In genomic region chr5:138912093-138912492, GRCh38 we compare ENCODE assay signal across 22 cellular contexts. TPM values are rescaled to one million over a fixed set of nuclear protein-coding genes. Genes with fewer than 3 reads are reported as not detected.
DNase-seq lines count a peak whose midpoint lies in the region; TF ChIP-seq lines count a peak whose summit lies in the region.
"Had no signal": no experiment of that assay in that cellular context is flagged by ENCODE, and none has a peak within 500 bp of the region (broad histone marks: within the 10 kb centered on the region; RNA-seq: fewer than 3 reads in every experiment).

No MANE protein-coding gene starts in this region.

- in situ Hi-C loops in KBM-7 (cut with MboI; ENCODE audit: low pct_unique_long_range_greater_than_20kb, low sequenced_read_pairs): no loop called here

- H2AFZ ChIP-seq in H9 (ENCODE audit: low read length) (no peak overlapping the region), smooth muscle cell (ENCODE audit: low read depth) (no peak overlapping the region)
- H2AFZ ChIP-seq: GM23338 had no signal

- H3K14ac ChIP-seq in H9 (ENCODE audit: insufficient read depth, low read length): no peak overlapping the region

- peaks cover 0 to 7% of the 10 kb centered on the region in 2 experiments; a peak in 1 of 4 replicates for H3K4me1 Mint-ChIP-seq in H9
- no peaks in the 10 kb centered on the region for H3K4me1 Mint-ChIP-seq in brain
- peaks cover 9% of the 10 kb centered on the region for H3K4me1 Mint-ChIP-seq in mesothelial cell of epicardium

- H2AK5ac ChIP-seq in H9 (ENCODE audit: insufficient read length, low read length): no peak overlapping the region

- no peak overlapping the region for H2BK5ac ChIP-seq in H9 (ENCODE audit: insufficient read length, low read length)

- peaks cover 6 to 58% (median 52%) of the 10 kb centered on the region in 3 experiments; a peak in 6 of 7 replicates for H3K36me3 Mint-ChIP-seq in H9 (ENCODE audit: insufficient read depth in 1 of 3, low read depth in 3 of 3)
- peaks cover 80% of the 10 kb centered on the region for H3K36me3 Mint-ChIP-seq in brain
- H3K36me3 Mint-ChIP-seq in mesothelial cell of epicardium: peaks cover 35% of the 10 kb centered on the region

- H3K4me3 Mint-ChIP-seq in H9: no peak overlapping the region
- H3K4me3 Mint-ChIP-seq in brain: no peak overlapping the region
- H3K4me3 Mint-ChIP-seq in mesothelial cell of epicardium: no peak overlapping the region
- H3K4me3 Mint-ChIP-seq: GM23338 had no signal

- H3K23ac ChIP-seq in H9 (ENCODE audit: insufficient read length, low read depth, low read length): no peak overlapping the region

- H2BK120ac ChIP-seq in H9 (ENCODE audit: low read depth, low read length, poor library complexity, severe bottlenecking): no peak overlapping the region

- no peak for TF ChIP-seq CTCF in H9 (conservative IDR thresholded peaks at IDR 0.05)
- no peak for TF ChIP-seq CTCF in brain (conservative IDR thresholded peaks at IDR 0.05)
- no peak for TF ChIP-seq CTCF in mesothelial cell of epicardium (IDR thresholded peaks at IDR 0.05; ENCODE audit: unreplicated experiment)
- no peak for TF ChIP-seq CTCF in smooth muscle cell (IDR thresholded peaks at IDR 0.05; ENCODE audit: borderline replicate concordance, insufficient read depth, poor library complexity, severe bottlenecking)
- TF ChIP-seq CTCF in GM10248 (IDR thresholded peaks at IDR 0.05; ENCODE audit: control extremely low read depth, extremely low read depth, low read depth, missing control alignments): no peak

- H3T11ph ChIP-seq in H9 (ENCODE audit: low read length): no peak overlapping the region

- no peaks in the 10 kb centered on the region for H4K20me1 ChIP-seq in H9 (ENCODE audit: control insufficient read depth, insufficient read depth, insufficient read length)
- H4K20me1 ChIP-seq in smooth muscle cell (ENCODE audit: low read depth): peaks cover 73% of the 10 kb centered on the region

- H3K4me1 ChIP-seq in H9 (ENCODE audit: insufficient read depth, low read length): no peaks in the 10 kb centered on the region
- H3K4me1 ChIP-seq in smooth muscle cell (ENCODE audit: low read depth): peaks cover 5% of the 10 kb centered on the region
- H3K4me1 ChIP-seq: HAP-1 had no signal

- H3K27ac Mint-ChIP-seq in H9 (peak overlapping the region in 2 of 3 experiments; percentile 0 to 70; a peak in 4 of 7 replicates), brain (peak overlapping the region in 4 of 5 experiments; percentile 0 to 3 (median 2)), mesothelial cell of epicardium (peak overlapping the region; percentile 20)
- H3K27ac Mint-ChIP-seq: GM23338 had no signal

- no peak overlapping the region for H3K4ac ChIP-seq in H9 (ENCODE audit: low read depth, low read length)

- DNase-seq in H9 (no peak), mesothelial cell of epicardium (ENCODE audit: low spot score in 2 of 2, unreplicated experiment in 2 of 2) (no peak), smooth muscle cell (lab: John Stamatoyannopoulos, UW; ENCODE audit: unreplicated experiment) (no peak), KBM-7 (no peak), HuH-7.5 (ENCODE audit: low spot score) (no peak), GM10248 (ENCODE audit: extremely low spot score) (no peak)
- DNase-seq: MV-4-11, NCI-H1105, NCI-H1436 treated with DMSO at 0.1 percent for 48 hours, NCI-H187 treated with DMSO at 0.1 percent for 48 hours, NCI-H2107, NCI-H446, NCI-H774, SIG-M5 had no signal

- POLR2A ChIA-PET in GM10248 (lab: Yijun Ruan, JAX): no interaction called here

- no peak overlapping the region for H4K91ac ChIP-seq in H9 (ENCODE audit: insufficient read length, low read depth, low read length)

- peaks cover 6% of the 10 kb centered on the region for H3F3A ChIP-seq in smooth muscle cell (ENCODE audit: low read depth)

- no peaks in the 10 kb centered on the region for H3K79me2 ChIP-seq in H9 (ENCODE audit: insufficient read depth, low read length)
- H3K79me2 ChIP-seq in smooth muscle cell (ENCODE audit: low read depth): peaks cover 49% of the 10 kb centered on the region

- no peak overlapping the region for H3K4me3 ChIP-seq in smooth muscle cell
- H3K4me3 ChIP-seq: GM23338, HAP-1, SK-N-MC had no signal

- no peaks in the 10 kb centered on the region for H3K23me2 ChIP-seq in H9 (ENCODE audit: insufficient read length, low read depth, low read length, poor library complexity, severe bottlenecking)

- peaks cover 8% of the 10 kb centered on the region for H3K79me1 ChIP-seq in H9 (ENCODE audit: insufficient read depth, low read depth, low read length, poor library complexity, severe bottlenecking)

- no peak overlapping the region for H2BK15ac ChIP-seq in H9 (ENCODE audit: low read depth, low read length)

- no peak overlapping the region for H4K5ac ChIP-seq in H9 (ENCODE audit: insufficient read length, low read depth, low read length)

- H3K4me2 ChIP-seq in H9 (ENCODE audit: insufficient read depth, insufficient read length, low read length) (no peak overlapping the region), smooth muscle cell (no peak overlapping the region)
- H3K4me2 ChIP-seq: GM23338 had no signal

- CTCF ChIA-PET in GM10248 (lab: Yijun Ruan, JAX): interaction anchor here (1.2 kb wide), 1 partner anchor 127 kb away, joined by 3 read pairs; no protein-coding TSS in a partner anchor

- no peaks in the 10 kb centered on the region for H3K9me3 ChIP-seq in H9 (ENCODE audit: control insufficient read depth, low read depth, low read length)
- H3K9me3 ChIP-seq in smooth muscle cell (replicated peaks; ENCODE audit: low read depth): no peaks in the 10 kb centered on the region
- H3K9me3 ChIP-seq: HAP-1 had no signal

- H3K18ac ChIP-seq in H9 (ENCODE audit: insufficient read length, low read depth, low read length): no peak overlapping the region

- no peak overlapping the region for H2BK20ac ChIP-seq in H9 (ENCODE audit: low read depth, low read length, poor library complexity, severe bottlenecking)

- no peaks in the 10 kb centered on the region for H3K27me3 ChIP-seq in H9 (ENCODE audit: insufficient read depth, low read length)
- H3K27me3 ChIP-seq in smooth muscle cell (ENCODE audit: low read depth): no peaks in the 10 kb centered on the region

- no peaks in the 10 kb centered on the region for H3K27me3 Mint-ChIP-seq in H9 (ENCODE audit: low read depth)
- no peaks in the 10 kb centered on the region for H3K27me3 Mint-ChIP-seq in brain
- no peaks in the 10 kb centered on the region for H3K27me3 Mint-ChIP-seq in mesothelial cell of epicardium (ENCODE audit: low read depth)

- H2BK12ac ChIP-seq in H9 (ENCODE audit: insufficient read length, low read depth, low read length): no peak overlapping the region

- WGBS in H9 (ENCODE audit: extremely low coverage, insufficient read length, low lambda C conversion rate): no CpG with 5 or more reads among the region's 4 CpGs
- whole genome bisulfite sequencing in smooth muscle cell (ENCODE audit: low lambda C conversion rate): 94% methylated on average over 4 of the region's 4 CpGs

- H3K9me3 Mint-ChIP-seq in H9 (no peaks in the 10 kb centered on the region), brain (peaks cover 0 to 3% (median 0%) of the 10 kb centered on the region in 5 experiments), mesothelial cell of epicardium (no peaks in the 10 kb centered on the region)
- H3K9me3 Mint-ChIP-seq: GM23338 had no signal

- H3K36me3 ChIP-seq in smooth muscle cell (ENCODE audit: low read depth): no peaks in the 10 kb centered on the region

- no peak overlapping the region for H3K9ac ChIP-seq in H9 (ENCODE audit: extremely low read depth, insufficient read length, low read length)
- no peak overlapping the region for H3K9ac ChIP-seq in smooth muscle cell (ENCODE audit: low read depth)

- H4K8ac ChIP-seq in H9 (replicated peaks; ENCODE audit: insufficient read length, low read depth, low read length): no peak overlapping the region

- no peak overlapping the region for H3K56ac ChIP-seq in H9 (ENCODE audit: insufficient read length, low read depth, low read length)

- H3K27ac ChIP-seq in H9 (ENCODE audit: insufficient read length, low read depth, low read length) (no peak overlapping the region), smooth muscle cell (ENCODE audit: low read depth) (peak overlapping the region; percentile 1)
- H3K27ac ChIP-seq: SK-N-MC had no signal

RNA-seq across cellular contexts. Expression of gene LRRTM2, which starts 37.0 kb away (rescaled TPM):
- total RNA-seq in H9 (2021) (not detected in 2 replicates), mesothelial cell of epicardium (0.09 to 0.18 TPM (median 0.13 TPM) in 3 replicates), smooth muscle cell (0.22 and 0.81 TPM in 2 replicates)
- polyA plus RNA-seq in brain (ENCODE audit: insufficient read depth, low read depth, low replicate concordance) (2.8 TPM), smooth muscle cell (0.76 and 0.95 TPM in 2 replicates)
- total RNA-seq: A172, G401, GM23338, HT-29, MCF 10A had no signal
